In the genomic region with DNA sequence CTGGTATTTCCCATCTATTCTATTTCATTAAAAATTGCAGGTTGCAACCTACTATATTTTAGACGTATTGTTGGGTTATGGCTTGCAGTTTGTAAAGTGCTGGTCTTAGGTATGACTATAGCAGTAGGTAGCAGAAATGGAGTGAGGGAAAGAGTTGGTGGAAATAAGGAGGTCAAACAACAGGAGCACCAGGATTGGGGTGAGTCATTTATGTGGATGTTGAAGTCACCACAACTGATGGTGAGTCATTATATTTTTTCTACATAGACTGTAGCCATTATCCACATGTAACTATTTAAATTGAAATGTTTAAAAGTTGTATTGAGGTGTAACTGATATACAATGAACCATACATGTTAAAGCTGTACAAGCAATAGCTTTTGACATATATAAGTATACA, we compare ENCODE assay signal across 1 cellular context.
TF ChIP-seq lines count a peak whose summit lies in the region.

No MANE protein-coding gene starts in this region.

TF ChIP-seq in HEK293, 187 proteins besides CTCF, POLR2A, EP300 and RAD21 (continued from another document):
- TF ChIP-seq, protein P1, sequence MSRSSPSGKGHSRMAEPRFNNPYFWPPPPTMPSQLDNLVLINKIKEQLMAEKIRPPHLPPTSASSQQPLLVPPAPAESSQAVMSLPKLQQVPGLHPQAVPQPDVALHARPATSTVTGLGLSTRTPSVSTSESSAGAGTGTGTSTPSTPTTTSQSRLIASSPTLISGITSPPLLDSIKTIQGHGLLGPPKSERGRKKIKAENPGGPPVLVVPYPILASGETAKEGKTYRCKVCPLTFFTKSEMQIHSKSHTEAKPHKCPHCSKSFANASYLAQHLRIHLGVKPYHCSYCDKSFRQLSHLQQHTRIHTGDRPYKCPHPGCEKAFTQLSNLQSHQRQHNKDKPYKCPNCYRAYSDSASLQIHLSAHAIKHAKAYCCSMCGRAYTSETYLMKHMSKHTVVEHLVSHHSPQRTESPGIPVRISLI (tag by site-specific recombination; IDR thresholded peaks at IDR 0.05): 0 out of 2 replicates have a peak, but pooled peaks have one; percentile 48
- TF ChIP-seq ZBTB8A (tag by site-specific recombination; IDR thresholded peaks at IDR 0.05): no peak
- no peak for TF ChIP-seq ZNF747 (tag by site-specific recombination; IDR thresholded peaks at IDR 0.05)
- 0 out of 2 replicates have a peak, but pooled peaks have one; percentile 32 for TF ChIP-seq ZNF558 (tag by site-specific recombination; IDR thresholded peaks at IDR 0.05)
- TF ChIP-seq KLF10 (tag by site-specific recombination; IDR thresholded peaks at IDR 0.05): no peak
- no peak for TF ChIP-seq ZNF837 (tag by site-specific recombination; IDR thresholded peaks at IDR 0.05)
- no peak for TF ChIP-seq ZNF302 (tag by site-specific recombination; IDR thresholded peaks at IDR 0.05; ENCODE audit: low read depth)
- no peak for TF ChIP-seq ZNF670 (tag by site-specific recombination; IDR thresholded peaks at IDR 0.05; ENCODE audit: low read depth)
- no peak for TF ChIP-seq ZNF24 (tag by site-specific recombination; IDR thresholded peaks at IDR 0.05)
- TF ChIP-seq, protein P2, sequence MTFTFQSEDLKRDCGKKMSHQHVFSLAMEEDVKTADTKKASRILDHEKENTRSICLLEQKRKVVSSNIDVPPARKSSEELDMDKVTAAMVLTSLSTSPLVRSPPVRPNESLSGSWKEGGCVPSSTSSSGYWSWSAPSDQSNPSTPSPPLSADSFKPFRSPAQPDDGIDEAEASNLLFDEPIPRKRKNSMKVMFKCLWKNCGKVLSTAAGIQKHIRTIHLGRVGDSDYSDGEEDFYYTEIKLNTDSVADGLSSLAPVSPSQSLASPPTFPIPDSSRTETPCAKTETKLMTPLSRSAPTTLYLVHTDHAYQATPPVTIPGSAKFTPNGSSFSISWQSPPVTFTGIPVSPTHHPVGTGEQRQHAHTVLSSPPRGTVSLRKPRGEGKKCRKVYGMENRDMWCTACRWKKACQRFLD (tag by site-specific recombination; IDR thresholded peaks at IDR 0.05): no peak
- TF ChIP-seq ZNF341 (tag by site-specific recombination; IDR thresholded peaks at IDR 0.05; ENCODE audit: low read depth): no peak
- TF ChIP-seq ZNF660 (tag by site-specific recombination; IDR thresholded peaks at IDR 0.05): peak; percentile 72; the same call in 1 of the 2 replicates
- 0 out of 2 replicates have a peak, but pooled peaks have one; percentile 10 for TF ChIP-seq ZNF629 (tag by site-specific recombination; IDR thresholded peaks at IDR 0.05)
- no peak for TF ChIP-seq ZNF16 (tag by site-specific recombination; IDR thresholded peaks at IDR 0.05; ENCODE audit: low read depth)
- TF ChIP-seq, protein P3, sequence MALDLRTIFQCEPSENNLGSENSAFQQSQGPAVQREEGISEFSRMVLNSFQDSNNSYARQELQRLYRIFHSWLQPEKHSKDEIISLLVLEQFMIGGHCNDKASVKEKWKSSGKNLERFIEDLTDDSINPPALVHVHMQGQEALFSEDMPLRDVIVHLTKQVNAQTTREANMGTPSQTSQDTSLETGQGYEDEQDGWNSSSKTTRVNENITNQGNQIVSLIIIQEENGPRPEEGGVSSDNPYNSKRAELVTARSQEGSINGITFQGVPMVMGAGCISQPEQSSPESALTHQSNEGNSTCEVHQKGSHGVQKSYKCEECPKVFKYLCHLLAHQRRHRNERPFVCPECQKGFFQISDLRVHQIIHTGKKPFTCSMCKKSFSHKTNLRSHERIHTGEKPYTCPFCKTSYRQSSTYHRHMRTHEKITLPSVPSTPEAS (tag by site-specific recombination; IDR thresholded peaks at IDR 0.05): no peak
- TF ChIP-seq BCL11A (tag by site-specific recombination; IDR thresholded peaks at IDR 0.05; ENCODE audit: low read depth): no peak
- no peak for TF ChIP-seq ZFHX2 (tag by site-specific recombination; conservative IDR thresholded peaks at IDR 0.05)
- TF ChIP-seq ZNF514 (tag by site-specific recombination; IDR thresholded peaks at IDR 0.05): no peak
- TF ChIP-seq IKZF3 (tag by site-specific recombination; IDR thresholded peaks at IDR 0.05): no peak
- no peak for TF ChIP-seq ZNF529 (tag by site-specific recombination; IDR thresholded peaks at IDR 0.05; ENCODE audit: insufficient replicate concordance)
- TF ChIP-seq, protein P4, sequence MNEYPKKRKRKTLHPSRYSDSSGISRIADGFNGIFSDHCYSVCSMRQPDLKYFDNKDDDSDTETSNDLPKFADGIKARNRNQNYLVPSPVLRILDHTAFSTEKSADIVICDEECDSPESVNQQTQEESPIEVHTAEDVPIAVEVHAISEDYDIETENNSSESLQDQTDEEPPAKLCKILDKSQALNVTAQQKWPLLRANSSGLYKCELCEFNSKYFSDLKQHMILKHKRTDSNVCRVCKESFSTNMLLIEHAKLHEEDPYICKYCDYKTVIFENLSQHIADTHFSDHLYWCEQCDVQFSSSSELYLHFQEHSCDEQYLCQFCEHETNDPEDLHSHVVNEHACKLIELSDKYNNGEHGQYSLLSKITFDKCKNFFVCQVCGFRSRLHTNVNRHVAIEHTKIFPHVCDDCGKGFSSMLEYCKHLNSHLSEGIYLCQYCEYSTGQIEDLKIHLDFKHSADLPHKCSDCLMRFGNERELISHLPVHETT (tag by site-specific recombination; IDR thresholded peaks at IDR 0.05): no peak
- TF ChIP-seq, protein P5, sequence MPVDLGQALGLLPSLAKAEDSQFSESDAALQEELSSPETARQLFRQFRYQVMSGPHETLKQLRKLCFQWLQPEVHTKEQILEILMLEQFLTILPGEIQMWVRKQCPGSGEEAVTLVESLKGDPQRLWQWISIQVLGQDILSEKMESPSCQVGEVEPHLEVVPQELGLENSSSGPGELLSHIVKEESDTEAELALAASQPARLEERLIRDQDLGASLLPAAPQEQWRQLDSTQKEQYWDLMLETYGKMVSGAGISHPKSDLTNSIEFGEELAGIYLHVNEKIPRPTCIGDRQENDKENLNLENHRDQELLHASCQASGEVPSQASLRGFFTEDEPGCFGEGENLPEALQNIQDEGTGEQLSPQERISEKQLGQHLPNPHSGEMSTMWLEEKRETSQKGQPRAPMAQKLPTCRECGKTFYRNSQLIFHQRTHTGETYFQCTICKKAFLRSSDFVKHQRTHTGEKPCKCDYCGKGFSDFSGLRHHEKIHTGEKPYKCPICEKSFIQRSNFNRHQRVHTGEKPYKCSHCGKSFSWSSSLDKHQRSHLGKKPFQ (tag by site-specific recombination; IDR thresholded peaks at IDR 0.05): no peak
- TF ChIP-seq ZNF221 (tag by site-specific recombination; IDR thresholded peaks at IDR 0.05; ENCODE audit: borderline replicate concordance): no peak
- TF ChIP-seq ZNF184 (tag by site-specific recombination; IDR thresholded peaks at IDR 0.05): no peak
- peak; percentile 41; the same call in 1 of the 2 replicates for TF ChIP-seq ZNF366 (tag by site-specific recombination; conservative IDR thresholded peaks at IDR 0.05)
